ENCODE assay signal across 8 cellular contexts in the genomic region with DNA sequence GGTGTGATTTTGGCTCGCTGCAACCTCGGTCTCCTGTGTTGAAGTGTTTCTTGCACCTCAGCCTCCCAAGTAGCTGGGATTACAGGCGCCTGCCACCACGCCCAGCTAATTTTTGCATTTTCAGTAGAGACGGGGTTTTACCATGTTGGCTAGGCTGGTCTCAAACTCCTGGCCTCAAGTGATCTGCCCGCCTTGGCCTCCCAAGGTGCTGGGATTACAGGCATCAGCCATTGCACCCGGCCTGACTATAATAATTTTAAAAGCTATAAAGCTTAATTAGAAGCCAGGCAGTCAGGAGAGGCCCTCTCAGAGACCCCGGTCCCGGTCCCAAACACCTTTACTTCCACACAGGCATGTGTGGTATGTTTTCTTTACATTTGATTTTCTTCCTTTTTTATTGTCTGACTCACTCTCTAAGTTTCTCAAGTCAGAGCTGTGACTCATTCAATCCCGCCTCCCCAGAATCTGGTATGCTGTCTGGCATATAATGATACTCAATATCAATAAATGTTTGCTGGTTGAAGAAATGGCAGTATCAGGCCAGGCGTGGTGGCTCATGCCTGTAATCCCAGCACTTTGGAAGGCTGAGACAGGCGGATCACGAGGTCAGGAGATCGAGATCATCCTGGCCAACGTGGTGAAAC. TPM values are rescaled to one million over a fixed set of nuclear protein-coding genes. Genes with fewer than 3 reads are reported as not detected.
DNase-seq lines count a peak whose midpoint lies in the region; TF ChIP-seq lines count a peak whose summit lies in the region.
"Not testable (repeated sequence)": the region's sequence is repeated elsewhere in the genome, so short reads cannot be mapped to it uniquely, and the experiment has no call there.

No MANE protein-coding gene starts in this region.

- H3K27ac Mint-ChIP-seq in CD14-positive monocyte = peak overlapping the region; percentile 83 to 94 (median 90)
- peak overlapping the region; percentile 89 for H3K27ac Mint-ChIP-seq in osteocyte (ENCODE audit: unreplicated experiment)

- H3K27me3 Mint-ChIP-seq in CD14-positive monocyte (ENCODE audit: low read depth in 3 of 3); osteocyte (ENCODE audit: unreplicated experiment): not testable (repeated sequence)

- peak; percentile 65 for DNase-seq in CD14-positive monocyte (ENCODE audit: low spot score)
- peak; percentile 83 for DNase-seq in HT-29 (ENCODE audit: low spot score)
- DNase-seq in RWPE1 (ENCODE audit: low spot score) = peak; percentile 96
- DNase-seq in activated CD8-positive, alpha-beta memory T cell treated with anti-CD3 and anti-CD28 coated beads, Interleukin-2, amount 50 U/mL, for 4 hours = peak; percentile 52
- peak; percentile 85 for DNase-seq in astrocyte of the spinal cord (ENCODE audit: low read depth, low spot score)
- DNase-seq in fibroblast of the conjunctiva (ENCODE audit: low read depth) = peak; percentile 36
- DNase-seq in osteocyte (ENCODE audit: extremely low spot score, unreplicated experiment) = not testable (repeated sequence)
- peak; percentile 40 for DNase-seq in stimulated activated naive CD4-positive, alpha-beta T cell treated with Interleukin-2 at 50 U/mL for 16 hours (lab: John Stamatoyannopoulos, UW)

- H3K9me3 Mint-ChIP-seq in CD14-positive monocyte; osteocyte (ENCODE audit: unreplicated experiment): not testable (repeated sequence)

- H3K4me3 Mint-ChIP-seq in CD14-positive monocyte = not testable (repeated sequence)
- H3K4me3 Mint-ChIP-seq in osteocyte (ENCODE audit: unreplicated experiment) = peak overlapping the region; percentile 35

- in situ Hi-C loops in astrocyte of the spinal cord (cut with HindIII; ENCODE audit: low sequenced_read_pairs) = not testable (repeated sequence)

- H3K36me3 Mint-ChIP-seq in CD14-positive monocyte = peaks cover 22 to 34% of the 10 kb centered on the region in 2 donors
- H3K36me3 Mint-ChIP-seq in osteocyte (ENCODE audit: unreplicated experiment) = not testable (repeated sequence)

- CTCF ChIA-PET in RWPE1 (lab: Yijun Ruan, JAX) = interaction anchor here (0.6 to 1.5 kb wide), 4 partner anchors 17 to 1590 kb away, joined by 3 to 17 read pairs (median 3); no protein-coding TSS in a partner anchor

- TF ChIP-seq CTCF in CD14-positive monocyte (IDR thresholded peaks at IDR 0.05); RWPE1 (conservative IDR thresholded peaks at IDR 0.05; ENCODE audit: low read depth); astrocyte of the spinal cord (IDR thresholded peaks at IDR 0.05; ENCODE audit: low read depth, low read length); osteocyte (IDR thresholded peaks at IDR 0.05): not testable (repeated sequence)

- intact Hi-C loops in CD14-positive monocyte (cut with micrococcal nuclease) = not testable (repeated sequence)

- peak overlapping the region; percentile 86 for H3K27ac ChIP-seq in RWPE1

- peaks cover 36% of the 10 kb centered on the region for H3K4me1 Mint-ChIP-seq in CD14-positive monocyte
- H3K4me1 Mint-ChIP-seq in osteocyte (ENCODE audit: unreplicated experiment) = peaks cover 74% of the 10 kb centered on the region

- H3K4me3 ChIP-seq in astrocyte of the spinal cord (ENCODE audit: low read depth, low read length) = not testable (repeated sequence)

- POLR2A ChIA-PET in RWPE1 (lab: Yijun Ruan, JAX; ENCODE audit: low non-redundant PET) = interaction anchor here (1.0 kb wide), 1 partner anchor 9 kb away, joined by 3 read pairs; no protein-coding TSS in a partner anchor

RNA-seq across cellular contexts. Expression of a gene that starts 9.4 kb away (rescaled TPM):
- 10 to 100 TPM; 62.2 to 95.5 TPM for polyA plus RNA-seq in CD14-positive monocyte
- 53.3 and 68.3 TPM in 2 replicates for total RNA-seq in HT-29 (2014; rRNA removed; shearing (Covaris generic))
- total RNA-seq in osteocyte = 102 and 106 TPM in 2 replicates

RNA-seq across cellular contexts. Expression of a gene that starts 49.9 kb away (rescaled TPM):
- polyA plus RNA-seq in CD14-positive monocyte = 10 to 100 TPM; 19.6 to 25.2 TPM
- total RNA-seq in HT-29 (2014; rRNA removed; shearing (Covaris generic)) = 98.1 and 98.6 TPM in 2 replicates
- 61.2 and 63.7 TPM in 2 replicates for total RNA-seq in osteocyte
